Comparison of ENCODE assay signal across 1 cellular context in the genomic region with DNA sequence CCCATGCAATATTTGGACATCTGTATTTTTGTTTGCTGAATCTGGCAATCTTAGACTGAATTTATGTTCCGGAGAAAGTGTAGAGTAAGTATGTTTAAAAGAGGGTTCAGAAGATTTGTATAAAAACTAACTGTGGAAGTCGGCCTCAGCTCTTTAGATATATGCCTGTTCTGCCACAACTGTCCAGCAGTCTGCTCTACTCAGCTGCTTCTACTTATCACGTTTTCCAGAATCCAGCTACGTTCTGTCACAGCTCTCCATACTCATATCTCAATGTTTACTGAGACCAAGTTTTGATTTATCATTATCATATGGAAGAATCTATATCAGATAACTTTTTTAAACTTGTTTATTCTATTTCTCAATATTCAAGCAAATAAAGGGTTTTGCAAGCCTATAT.
TF ChIP-seq lines count a peak whose summit lies in the region.

No MANE protein-coding gene starts in this region.

TF ChIP-seq in SK-N-SH, 30 proteins besides CTCF, POLR2A, EP300 and RAD21 (continued from another document):
- no peak for TF ChIP-seq RFX5 (IDR thresholded peaks at IDR 0.05; ENCODE audit: low read length)
- TF ChIP-seq, protein P1, sequence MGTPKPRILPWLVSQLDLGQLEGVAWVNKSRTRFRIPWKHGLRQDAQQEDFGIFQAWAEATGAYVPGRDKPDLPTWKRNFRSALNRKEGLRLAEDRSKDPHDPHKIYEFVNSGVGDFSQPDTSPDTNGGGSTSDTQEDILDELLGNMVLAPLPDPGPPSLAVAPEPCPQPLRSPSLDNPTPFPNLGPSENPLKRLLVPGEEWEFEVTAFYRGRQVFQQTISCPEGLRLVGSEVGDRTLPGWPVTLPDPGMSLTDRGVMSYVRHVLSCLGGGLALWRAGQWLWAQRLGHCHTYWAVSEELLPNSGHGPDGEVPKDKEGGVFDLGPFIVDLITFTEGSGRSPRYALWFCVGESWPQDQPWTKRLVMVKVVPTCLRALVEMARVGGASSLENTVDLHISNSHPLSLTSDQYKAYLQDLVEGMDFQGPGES (IDR thresholded peaks at IDR 0.05; ENCODE audit: low read depth, low read length) = no peak
- no peak for TF ChIP-seq NFIC (IDR thresholded peaks at IDR 0.05; ENCODE audit: borderline replicate concordance)
- no peak for TF ChIP-seq TEAD4 (IDR thresholded peaks at IDR 0.05; ENCODE audit: borderline replicate concordance, insufficient read depth)
- TF ChIP-seq, protein P2, sequence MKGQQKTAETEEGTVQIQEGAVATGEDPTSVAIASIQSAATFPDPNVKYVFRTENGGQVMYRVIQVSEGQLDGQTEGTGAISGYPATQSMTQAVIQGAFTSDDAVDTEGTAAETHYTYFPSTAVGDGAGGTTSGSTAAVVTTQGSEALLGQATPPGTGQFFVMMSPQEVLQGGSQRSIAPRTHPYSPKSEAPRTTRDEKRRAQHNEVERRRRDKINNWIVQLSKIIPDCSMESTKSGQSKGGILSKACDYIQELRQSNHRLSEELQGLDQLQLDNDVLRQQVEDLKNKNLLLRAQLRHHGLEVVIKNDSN (IDR thresholded peaks at IDR 0.05; ENCODE audit: borderline replicate concordance, low read depth) = no peak
- no peak for TF ChIP-seq FOXM1 (IDR thresholded peaks at IDR 0.05; ENCODE audit: low read depth)
- no peak for TF ChIP-seq CHD2 (IDR thresholded peaks at IDR 0.05; ENCODE audit: low read length, partially characterized antibody)
- no peak for TF ChIP-seq YY1 (IDR thresholded peaks at IDR 0.05; ENCODE audit: low read depth)
- no peak for TF ChIP-seq RXRA (IDR thresholded peaks at IDR 0.05; ENCODE audit: borderline replicate concordance, low read depth)
- no peak for TF ChIP-seq ELF1 (IDR thresholded peaks at IDR 0.05)
- no peak for TF ChIP-seq TCF12 (IDR thresholded peaks at IDR 0.05)
- no peak for TF ChIP-seq MEF2A (IDR thresholded peaks at IDR 0.05; ENCODE audit: borderline replicate concordance, low read depth)
- TF ChIP-seq, protein P3, sequence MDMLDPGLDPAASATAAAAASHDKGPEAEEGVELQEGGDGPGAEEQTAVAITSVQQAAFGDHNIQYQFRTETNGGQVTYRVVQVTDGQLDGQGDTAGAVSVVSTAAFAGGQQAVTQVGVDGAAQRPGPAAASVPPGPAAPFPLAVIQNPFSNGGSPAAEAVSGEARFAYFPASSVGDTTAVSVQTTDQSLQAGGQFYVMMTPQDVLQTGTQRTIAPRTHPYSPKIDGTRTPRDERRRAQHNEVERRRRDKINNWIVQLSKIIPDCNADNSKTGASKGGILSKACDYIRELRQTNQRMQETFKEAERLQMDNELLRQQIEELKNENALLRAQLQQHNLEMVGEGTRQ (IDR thresholded peaks at IDR 0.05; ENCODE audit: borderline replicate concordance, low read depth, low read length) = no peak
- TF ChIP-seq RCOR1 (IDR thresholded peaks at IDR 0.05; ENCODE audit: low read length) = no peak
- TF ChIP-seq FOSL2 (IDR thresholded peaks at IDR 0.05; ENCODE audit: borderline replicate concordance, low read depth) = no peak
- TF ChIP-seq GABPA (IDR thresholded peaks at IDR 0.05; ENCODE audit: low read depth) = no peak
- TF ChIP-seq, protein P4, sequence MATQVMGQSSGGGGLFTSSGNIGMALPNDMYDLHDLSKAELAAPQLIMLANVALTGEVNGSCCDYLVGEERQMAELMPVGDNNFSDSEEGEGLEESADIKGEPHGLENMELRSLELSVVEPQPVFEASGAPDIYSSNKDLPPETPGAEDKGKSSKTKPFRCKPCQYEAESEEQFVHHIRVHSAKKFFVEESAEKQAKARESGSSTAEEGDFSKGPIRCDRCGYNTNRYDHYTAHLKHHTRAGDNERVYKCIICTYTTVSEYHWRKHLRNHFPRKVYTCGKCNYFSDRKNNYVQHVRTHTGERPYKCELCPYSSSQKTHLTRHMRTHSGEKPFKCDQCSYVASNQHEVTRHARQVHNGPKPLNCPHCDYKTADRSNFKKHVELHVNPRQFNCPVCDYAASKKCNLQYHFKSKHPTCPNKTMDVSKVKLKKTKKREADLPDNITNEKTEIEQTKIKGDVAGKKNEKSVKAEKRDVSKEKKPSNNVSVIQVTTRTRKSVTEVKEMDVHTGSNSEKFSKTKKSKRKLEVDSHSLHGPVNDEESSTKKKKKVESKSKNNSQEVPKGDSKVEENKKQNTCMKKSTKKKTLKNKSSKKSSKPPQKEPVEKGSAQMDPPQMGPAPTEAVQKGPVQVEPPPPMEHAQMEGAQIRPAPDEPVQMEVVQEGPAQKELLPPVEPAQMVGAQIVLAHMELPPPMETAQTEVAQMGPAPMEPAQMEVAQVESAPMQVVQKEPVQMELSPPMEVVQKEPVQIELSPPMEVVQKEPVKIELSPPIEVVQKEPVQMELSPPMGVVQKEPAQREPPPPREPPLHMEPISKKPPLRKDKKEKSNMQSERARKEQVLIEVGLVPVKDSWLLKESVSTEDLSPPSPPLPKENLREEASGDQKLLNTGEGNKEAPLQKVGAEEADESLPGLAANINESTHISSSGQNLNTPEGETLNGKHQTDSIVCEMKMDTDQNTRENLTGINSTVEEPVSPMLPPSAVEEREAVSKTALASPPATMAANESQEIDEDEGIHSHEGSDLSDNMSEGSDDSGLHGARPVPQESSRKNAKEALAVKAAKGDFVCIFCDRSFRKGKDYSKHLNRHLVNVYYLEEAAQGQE (IDR thresholded peaks at IDR 0.05; ENCODE audit: low read depth, low read length) = no peak
